15 cellular contexts compared by ENCODE assay signal in the genomic region with DNA sequence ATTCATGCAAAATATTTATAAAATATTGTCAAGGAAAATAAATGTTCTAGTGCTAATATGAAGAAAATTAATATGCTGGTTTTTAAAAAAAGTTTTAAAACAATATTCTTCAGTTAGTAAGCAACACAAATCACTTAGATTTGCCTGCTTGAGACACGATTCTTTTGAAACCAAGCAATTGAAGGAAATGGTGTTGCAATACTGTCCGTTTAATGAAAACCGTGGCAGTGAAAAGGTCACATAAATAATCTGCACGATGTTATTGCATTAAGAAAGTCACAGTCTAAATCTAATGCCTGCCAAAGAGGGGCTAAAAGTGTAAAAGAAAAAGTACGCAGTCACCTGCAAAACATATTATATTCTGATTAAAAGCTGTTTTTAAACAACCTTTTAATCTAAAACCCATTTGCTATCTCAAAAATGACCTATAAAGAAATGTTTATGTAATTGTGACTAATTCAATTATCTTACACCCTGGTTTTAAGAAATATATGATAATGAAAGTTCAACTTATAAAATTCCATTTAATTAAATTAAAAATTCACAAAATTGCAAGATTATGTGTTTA.
DNase-seq lines count a peak whose midpoint lies in the region; ATAC-seq, FAIRE-seq and TF ChIP-seq lines count a peak whose summit lies in the region.
"Had no signal": no experiment of that assay in that cellular context is flagged by ENCODE, and none has a peak within 500 bp of the region (broad histone marks: within the 10 kb centered on the region; RNA-seq: fewer than 3 reads in every experiment).

No MANE protein-coding gene starts in this region.

- ATAC-seq in heart right ventricle (no peak), aorta (ENCODE audit: low FRiP score) (peak; percentile 49), lower lobe of right lung (no peak)
- ATAC-seq: Right ventricle myocardium inferior had no signal

- H3K4me1 ChIP-seq in left ventricle myocardium inferior (peaks cover 6% of the 10 kb centered on the region), heart right ventricle (peaks cover 0 to 10% (median 0%) of the 10 kb centered on the region in 9 donors), aorta (ENCODE audit: control insufficient read depth in 1 of 2, insufficient read depth in 2 of 2, low read length in 2 of 2) (no peaks in the 10 kb centered on the region), lower lobe of right lung (peaks cover 13% of the 10 kb centered on the region)
- H3K4me1 ChIP-seq: uterus had no signal

- peak overlapping the region; percentile 57 for H3K27ac ChIP-seq in left ventricle myocardium inferior (replicated peaks)
- no peak overlapping the region for H3K27ac ChIP-seq in heart right ventricle
- H3K27ac ChIP-seq in aorta (ENCODE audit: low read depth in 1 of 2, low read length in 2 of 2) = peak overlapping the region in 1 of 2 donors; percentile 93
- no peak overlapping the region for H3K27ac ChIP-seq in lower lobe of right lung
- H3K27ac ChIP-seq: brain microvascular endothelial cell, uterus had no signal

- WGBS in heart right ventricle, 2 donors = 70 to 83% methylated on average over 5 of the region's 5 CpGs
- 1 to 6% methylated on average over 5 of the region's 5 CpGs for WGBS in aorta, 2 donors

- DNase-seq in left ventricle myocardium inferior = no peak
- DNase-seq in heart right ventricle = no peak
- no peak for DNase-seq in frontal cortex (ENCODE audit: low spot score in 2 of 2)
- no peak for DNase-seq in aorta
- DNase-seq in stimulated activated CD4-positive, alpha-beta T cell treated with anti-CD3 and anti-CD28 coated beads, Interleukin-12 subunit alpha, Interleukin-12 subunit beta, amount 100 ng/mL, for 4 hours = no peak
- DNase-seq in NCI-H526 (lab: John Stamatoyannopoulos, UW) = no peak
- no peak for DNase-seq in lower lobe of right lung
- DNase-seq: activated CD4-positive, alpha-beta T cell treated with anti-CD3 and anti-CD28 coated beads, Interleukin-2, amount 50 U/mL, for 48 hours; brain microvascular endothelial cell; islet precursor cell; NCI-H2171; right cardiac atrium; uterus had no signal

- TF ChIP-seq CTCF in left ventricle myocardium inferior (IDR thresholded peaks at IDR 0.05; ENCODE audit: borderline replicate concordance) (no peak), heart right ventricle (IDR thresholded peaks at IDR 0.05) (no peak), lower lobe of right lung (IDR thresholded peaks at IDR 0.05) (no peak)

- intact Hi-C loops in left ventricle myocardium inferior (cut with micrococcal nuclease) (loop anchor here (5.0 kb wide), 1 partner anchor 495 kb away; a partner anchor contains a TSS), heart right ventricle (cut with DNase I) (loop anchor here in 7 of 10 donors (2.0 to 10.0 kb wide), 7 partner anchors 92 to 532 kb away; a partner anchor contains a TSS), aorta (cut with DNase I) (loop anchor here (5.0 to 10.0 kb wide), 3 partner anchors 210 to 530 kb away; no protein-coding TSS in a partner anchor), lower lobe of right lung (cut with DNase I) (loop anchor here (10.0 kb wide), 1 partner anchor 508 kb away; no protein-coding TSS in a partner anchor)

- H3K4me3 ChIP-seq in left ventricle myocardium inferior (no peak overlapping the region), heart right ventricle (peak overlapping the region in 1 of 10 donors; percentile 0), aorta (ENCODE audit: low read length in 2 of 2) (peak overlapping the region; percentile 3 to 41), lower lobe of right lung (no peak overlapping the region)
- H3K4me3 ChIP-seq: uterus had no signal

- peak; percentile 15 for FAIRE-seq in TTC549 (lab: Jason Lieb, UNC)
- FAIRE-seq in frontal cortex (lab: Jason Lieb, UNC) = peak; percentile 72

- H3K36me3 ChIP-seq in left ventricle myocardium inferior (no peaks in the 10 kb centered on the region), heart right ventricle (no peaks in the 10 kb centered on the region), aorta (ENCODE audit: control insufficient read depth in 1 of 2, insufficient read depth in 2 of 2, low read length in 1 of 2) (no peaks in the 10 kb centered on the region), lower lobe of right lung (no peaks in the 10 kb centered on the region)
- H3K36me3 ChIP-seq: brain microvascular endothelial cell, uterus had no signal

- H3K9me3 ChIP-seq in left ventricle myocardium inferior (replicated peaks) = no peaks in the 10 kb centered on the region
- H3K9me3 ChIP-seq in heart right ventricle = no peaks in the 10 kb centered on the region
- H3K9me3 ChIP-seq in aorta (ENCODE audit: control insufficient read depth, low read length) = no peaks in the 10 kb centered on the region
- H3K9me3 ChIP-seq in lower lobe of right lung = no peaks in the 10 kb centered on the region
- H3K9me3 ChIP-seq: uterus had no signal

- no peaks in the 10 kb centered on the region for H3K27me3 ChIP-seq in left ventricle myocardium inferior (ENCODE audit: low read depth)
- no peaks in the 10 kb centered on the region for H3K27me3 ChIP-seq in heart right ventricle
- H3K27me3 ChIP-seq in aorta (ENCODE audit: control insufficient read depth in 1 of 2, insufficient read depth in 2 of 2, low read length in 1 of 2) = no peaks in the 10 kb centered on the region
- no peaks in the 10 kb centered on the region for H3K27me3 ChIP-seq in lower lobe of right lung (ENCODE audit: low read depth)
- H3K27me3 ChIP-seq: brain microvascular endothelial cell, uterus had no signal

Comparison
In these comparisons a context has a peak if more than half of its experiments do, and no peak if none do; other contexts are left out.
1. H3K4me3 ChIP-seq: peak in aorta (2 of 2); none in left ventricle myocardium inferior (single experiment) and lower lobe of right lung (single experiment).